Comparison of ENCODE assay signal across 10 cellular contexts in the genomic region with DNA sequence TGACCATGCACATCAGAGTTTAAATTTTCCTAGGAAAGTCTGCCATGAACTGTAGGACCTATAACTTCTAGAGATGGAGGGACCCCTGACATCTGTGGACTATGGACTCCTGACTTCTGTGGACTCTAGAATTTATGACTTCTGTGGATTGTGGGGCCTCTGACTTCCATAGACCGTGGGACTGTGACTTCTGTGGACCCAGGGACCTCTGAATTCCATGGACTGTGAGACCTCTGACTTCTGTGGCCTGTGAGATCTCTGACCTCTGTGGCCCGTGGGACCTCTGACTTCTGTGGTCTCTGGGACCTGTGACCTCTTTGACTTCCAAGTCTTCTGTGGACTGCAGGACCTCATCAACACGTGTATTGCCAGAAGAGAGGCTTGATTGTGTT. TPM values are rescaled to one million over a fixed set of nuclear protein-coding genes. Genes with fewer than 3 reads are reported as not detected.
DNase-seq lines count a peak whose midpoint lies in the region.
"Had no signal": no experiment of that assay in that cellular context is flagged by ENCODE, and none has a peak within 500 bp of the region (broad histone marks: within the 10 kb centered on the region; RNA-seq: fewer than 3 reads in every experiment).

No MANE protein-coding gene starts in this region.

- H3K27me3 Mint-ChIP-seq in activated naive CD8-positive, alpha-beta T cell, result no peaks in the 10 kb centered on the region

- H3K27ac Mint-ChIP-seq in activated naive CD8-positive, alpha-beta T cell, result peak overlapping the region; percentile 85

- peak overlapping the region; percentile 69 for H3K4me3 Mint-ChIP-seq in activated naive CD8-positive, alpha-beta T cell

- intact Hi-C loops in cardiac septum (cut with DNase I), result loop anchor here (10.0 kb wide), 1 partner anchor 433 kb away; no protein-coding TSS in a partner anchor

- peaks cover 54% of the 10 kb centered on the region for H3K79me2 ChIP-seq in ACC112 (ENCODE audit: control insufficient read depth, insufficient read depth, low read length, unreplicated experiment)

- no peaks in the 10 kb centered on the region for H3K27me3 ChIP-seq in ACC112 (ENCODE audit: insufficient read depth, low read length)

- no peak for DNase-seq in Jurkat, Clone E6-1 (ENCODE audit: low read depth, low spot score)
- DNase-seq in mesenteric fat pad (ENCODE audit: low spot score) (peak; percentile 39), SW480 (ENCODE audit: low spot score) (no peak), cardiac septum (ENCODE audit: low spot score) (no peak), NOMO-1 (lab: John Stamatoyannopoulos, UW; ENCODE audit: unreplicated experiment in 2 of 2) (no peak)
- DNase-seq in stimulated activated CD4-positive, alpha-beta T cell treated with anti-CD3 and anti-CD28 coated beads, Interleukin-2, amount 100 ng/mL, for 24 hours, result no peak
- DNase-seq: glutamatergic neuron had no signal

- H3K4me1 ChIP-seq in ACC112 (ENCODE audit: control insufficient read depth, insufficient read depth, low read length, unreplicated experiment), result peaks cover 35% of the 10 kb centered on the region

- no peaks in the 10 kb centered on the region for H3K36me3 Mint-ChIP-seq in activated naive CD8-positive, alpha-beta T cell

- H3K4me3 ChIP-seq in ACC112 (ENCODE audit: low read depth, low read length), result peak overlapping the region; percentile 62
- peak overlapping the region; percentile 44 for H3K4me3 ChIP-seq in Jurkat, Clone E6-1 (ENCODE audit: low read length)

- peak overlapping the region; percentile 84 for H3K27ac ChIP-seq in ACC112 (ENCODE audit: low read depth, low read length)

- H3K4me1 Mint-ChIP-seq in activated naive CD8-positive, alpha-beta T cell (ENCODE audit: low read depth), result peaks cover 84% of the 10 kb centered on the region

- H2AFZ ChIP-seq in ACC112 (ENCODE audit: low read length, unreplicated experiment), result no peak overlapping the region

- no peaks in the 10 kb centered on the region for H3K9me3 Mint-ChIP-seq in activated naive CD8-positive, alpha-beta T cell (ENCODE audit: low read depth)

- no peaks in the 10 kb centered on the region for H3K36me3 ChIP-seq in ACC112 (ENCODE audit: insufficient read depth, low read length)
- H3K36me3 ChIP-seq: thoracic aorta had no signal

RNA-seq across cellular contexts. Expression of gene PEX14, which starts 36.7 kb away (rescaled TPM):
- 22.4 TPM for polyA plus RNA-seq in Jurkat, Clone E6-1 (2012; ENCODE audit: insufficient read depth, insufficient read length)
- total RNA-seq in mesenteric fat pad (35.4 TPM), cardiac septum (17.7 TPM)

RNA-seq across cellular contexts. Expression of gene DFFA, which starts 39.2 kb away (rescaled TPM):
- 50.4 TPM for polyA plus RNA-seq in Jurkat, Clone E6-1 (2012; ENCODE audit: insufficient read depth, insufficient read length)
- 33.8 TPM for total RNA-seq in mesenteric fat pad
- 22.8 TPM for total RNA-seq in cardiac septum
